Comparison of ENCODE assay signal across 8 cellular contexts in the genomic region with DNA sequence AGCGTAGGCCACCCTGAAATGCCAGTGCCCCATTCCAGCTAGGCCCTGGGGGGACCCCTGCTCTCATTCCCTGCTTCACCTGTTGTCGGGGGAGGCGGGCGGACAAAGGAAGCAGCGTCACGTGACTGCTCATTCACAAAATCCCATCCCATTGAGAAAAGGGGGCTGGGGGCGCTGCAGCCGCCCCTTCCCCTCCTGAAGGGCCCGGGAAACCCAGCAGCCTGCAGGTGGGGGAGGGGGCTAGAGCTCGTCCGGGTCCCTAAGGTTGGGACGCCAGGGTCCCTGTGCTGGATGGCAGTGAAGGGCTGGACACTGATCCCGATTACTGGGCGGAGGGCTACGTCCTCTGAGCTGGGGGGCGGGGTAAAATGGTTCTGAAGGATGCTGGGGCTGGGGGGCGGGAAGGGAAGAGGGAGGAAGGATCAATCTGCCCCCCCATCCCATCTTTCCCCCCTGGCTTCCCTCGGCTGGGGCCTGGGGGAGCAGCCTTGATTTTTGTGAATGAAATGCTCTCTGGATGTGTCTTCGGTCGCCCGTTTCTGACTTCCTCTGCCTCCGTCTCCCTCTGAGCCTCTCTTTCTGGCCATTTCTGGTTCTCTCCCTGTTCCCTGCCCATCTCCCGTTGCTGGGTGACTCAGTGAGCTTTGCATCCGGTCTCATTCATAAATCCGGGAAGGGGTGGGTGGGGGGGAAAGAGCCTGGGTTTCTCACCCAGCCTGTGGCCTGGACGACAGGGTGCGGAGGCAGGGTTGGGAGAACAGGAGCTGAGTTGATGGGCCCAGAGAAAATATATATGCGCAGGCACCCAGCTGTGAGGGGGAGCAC. TPM values are rescaled to one million over a fixed set of nuclear protein-coding genes. Genes with fewer than 3 reads are reported as not detected.
DNase-seq lines count a peak whose midpoint lies in the region; ATAC-seq and TF ChIP-seq lines count a peak whose summit lies in the region.

No MANE protein-coding gene starts in this region.

- no peaks in the 10 kb centered on the region for H3K79me2 ChIP-seq in OCI-LY7 (ENCODE audit: insufficient read depth, low read depth, low read length)

- no TSS peak for BruUV-seq in OCI-LY7 (replicated peaks; lab: Mats Ljungman, UMichigan)

- peaks cover under 1% of the 10 kb centered on the region; the same call in 1 of the 2 replicates for H3K36me3 ChIP-seq in OCI-LY7 (ENCODE audit: insufficient read depth, low read length)
- H3K36me3 ChIP-seq in ectodermal cell (ENCODE audit: control insufficient read depth, insufficient read depth, low read length) = no peaks in the 10 kb centered on the region

- no peaks in the 10 kb centered on the region for H4K20me1 ChIP-seq in OCI-LY7 (ENCODE audit: insufficient read depth, low read length)

- no peak for ATAC-seq in naive thymus-derived CD8-positive, alpha-beta T cell
- no peak for ATAC-seq in HG02610 (IDR thresholded peaks at IDR 0.05; ENCODE audit: unreplicated experiment)

- 2% methylated on average over 27 to 28 of the region's 28 CpGs for WGBS in ectodermal cell, 2 experiments

- H3K4me3 Mint-ChIP-seq in T-helper 1 cell treated with Interleukin-12 subunit alpha and Interleukin-12 subunit beta and Interleukin-4 antibody, amounts not matched to agents 30 μg/mL and 1 μg/mL, for 36 hours = peak overlapping the region; percentile 54
- peak overlapping the region; percentile 19 to 82 (median 70) for H3K4me3 Mint-ChIP-seq in naive thymus-derived CD8-positive, alpha-beta T cell

- peaks cover 37% of the 10 kb centered on the region for H3K27me3 Mint-ChIP-seq in T-helper 1 cell treated with Interleukin-12 subunit alpha and Interleukin-12 subunit beta and Interleukin-4 antibody, amounts not matched to agents 30 μg/mL and 1 μg/mL, for 36 hours (ENCODE audit: low read depth)
- H3K27me3 Mint-ChIP-seq in naive thymus-derived CD8-positive, alpha-beta T cell = peaks cover 10 to 34% (median 24%) of the 10 kb centered on the region in 5 donors

- H3K4me1 Mint-ChIP-seq in T-helper 1 cell treated with Interleukin-12 subunit alpha and Interleukin-12 subunit beta and Interleukin-4 antibody, amounts not matched to agents 30 μg/mL and 1 μg/mL, for 36 hours (ENCODE audit: low read depth) = peaks cover 18% of the 10 kb centered on the region
- H3K4me1 Mint-ChIP-seq in naive thymus-derived CD8-positive, alpha-beta T cell = peaks cover 15 to 29% (median 26%) of the 10 kb centered on the region in 4 donors

- no peak overlapping the region for H2AFZ ChIP-seq in OCI-LY7 (ENCODE audit: low read length)

- peaks cover 43% of the 10 kb centered on the region for H3K27me3 ChIP-seq in ectodermal cell (ENCODE audit: control insufficient read depth, insufficient read depth, low read length, poor library complexity, severe bottlenecking)

- no peaks in the 10 kb centered on the region for H3K9me3 ChIP-seq in OCI-LY7 (ENCODE audit: low read length)
- H3K9me3 ChIP-seq in ectodermal cell (ENCODE audit: control insufficient read depth, low read length) = no peaks in the 10 kb centered on the region

- CTCF ChIA-PET in OCI-LY7 (lab: Charles Lee; ENCODE audit: unreplicated experiment) = no interaction called here

- H3K36me3 Mint-ChIP-seq in T-helper 1 cell treated with Interleukin-12 subunit alpha and Interleukin-12 subunit beta and Interleukin-4 antibody, amounts not matched to agents 30 μg/mL and 1 μg/mL, for 36 hours (ENCODE audit: low read depth) = peaks cover 13% of the 10 kb centered on the region
- H3K36me3 Mint-ChIP-seq in naive thymus-derived CD8-positive, alpha-beta T cell = peaks cover 0 to 22% (median 4%) of the 10 kb centered on the region in 3 donors

- no peak for TF ChIP-seq CTCF in OCI-LY7 (conservative IDR thresholded peaks at IDR 0.05; ENCODE audit: low read length)

- peak overlapping the region; percentile 10; the same call in 1 of the 2 replicates for H3K4me2 ChIP-seq in OCI-LY7 (ENCODE audit: low read length)

- peak overlapping the region; percentile 41 for H3K27ac Mint-ChIP-seq in T-helper 1 cell treated with Interleukin-12 subunit alpha and Interleukin-12 subunit beta and Interleukin-4 antibody, amounts not matched to agents 30 μg/mL and 1 μg/mL, for 36 hours
- peak overlapping the region in 1 of 10 donors; percentile 43 for H3K27ac Mint-ChIP-seq in naive thymus-derived CD8-positive, alpha-beta T cell

- no peak for DNase-seq in T-helper 1 cell
- no peak for DNase-seq in OCI-LY7 (ENCODE audit: low spot score)
- DNase-seq in naive thymus-derived CD8-positive, alpha-beta T cell = no peak
- DNase-seq in stimulated activated CD4-positive, alpha-beta T cell treated with anti-CD3 and anti-CD28 coated beads, Interleukin-4, amount 100 ng/mL, for 24 hours = no peak
- DNase-seq in activated CD4-positive, alpha-beta T cell treated with anti-CD3 and anti-CD28 coated beads, Interleukin-2, amount 50 U/mL, for 1 hour = no peak

- POLR2A ChIA-PET in OCI-LY7 (lab: Charles Lee) = interaction anchor here (0.8 kb wide), 1 partner anchor 14 kb away, joined by 4 read pairs; a partner anchor contains a TSS
- POLR2A ChIA-PET in naive thymus-derived CD8-positive, alpha-beta T cell (lab: Charles Lee) = interaction anchor here (3.7 to 6.4 kb wide), 2 partner anchors 13 to 14 kb away, joined by 19 to 48 read pairs; a partner anchor contains a TSS

- H3K4me1 ChIP-seq in OCI-LY7 (ENCODE audit: insufficient read depth, low read length, poor library complexity, severe bottlenecking) (peaks cover 9% of the 10 kb centered on the region), ectodermal cell (ENCODE audit: control insufficient read depth, insufficient read depth, low read length) (peaks cover 2% of the 10 kb centered on the region)

- intact Hi-C loops in OCI-LY7 (cut with micrococcal nuclease; ENCODE audit: unreplicated experiment) = loop anchor here (2.0 kb wide), 1 partner anchor 15 kb away; a partner anchor contains a TSS

- H3K4me3 ChIP-seq in OCI-LY7 (ENCODE audit: low read depth, low read length, poor library complexity, severe bottlenecking) (no peak overlapping the region), ectodermal cell (ENCODE audit: insufficient read depth, low read depth, low read length) (peak overlapping the region; percentile 70)

- no peaks in the 10 kb centered on the region for H3K9me2 ChIP-seq in OCI-LY7 (ENCODE audit: insufficient read depth, low read length)

- no peak overlapping the region for H3K27ac ChIP-seq in OCI-LY7 (ENCODE audit: low read depth, low read length, poor library complexity, severe bottlenecking)
- H3K27ac ChIP-seq in ectodermal cell (ENCODE audit: insufficient read depth, low read depth, low read length, poor library complexity, severe bottlenecking) = no peak overlapping the region

- H3K9me3 Mint-ChIP-seq in T-helper 1 cell treated with Interleukin-12 subunit alpha and Interleukin-12 subunit beta and Interleukin-4 antibody, amounts not matched to agents 30 μg/mL and 1 μg/mL, for 36 hours = no peaks in the 10 kb centered on the region
- H3K9me3 Mint-ChIP-seq in naive thymus-derived CD8-positive, alpha-beta T cell = no peaks in the 10 kb centered on the region

RNA-seq across cellular contexts. Expression of a gene that starts 0.8 kb away (rescaled TPM):
- total RNA-seq in OCI-LY7 (2014; rRNA removed; shearing (Covaris generic)) = 0.09 and 1.0 TPM in 2 replicates
- total RNA-seq in OCI-LY7 (2022) = 2.1 and 3.0 TPM in 2 replicates
- 2.3 TPM for polyA plus RNA-seq in ectodermal cell (2013, experiment 1 of 4)
- polyA plus RNA-seq in ectodermal cell (2013, experiment 2 of 4) = 2.3 TPM
- polyA plus RNA-seq in ectodermal cell (2013, experiment 3 of 4) = 1.2 TPM
- polyA plus RNA-seq in ectodermal cell (2013, experiment 4 of 4) = 2.1 TPM
- total RNA-seq in naive thymus-derived CD8-positive, alpha-beta T cell = 1 to 10 TPM; 1.8 to 2.6 TPM
- under 1 TPM in 2 of 3 donors, not detected in 1; 0.02 to 0.16 TPM for polyA plus RNA-seq in naive thymus-derived CD8-positive, alpha-beta T cell

RNA-seq across cellular contexts. Expression of a gene that starts 1.5 kb away (rescaled TPM):
- total RNA-seq in OCI-LY7 (2014; rRNA removed; shearing (Covaris generic)) = not detected in 2 replicates
- 0.74 TPM in 1 of 2 replicates, not detected in the other for total RNA-seq in OCI-LY7 (2022)
- 2.6 TPM for polyA plus RNA-seq in ectodermal cell (2013, experiment 1 of 4)
- 0.87 TPM for polyA plus RNA-seq in ectodermal cell (2013, experiment 2 of 4)
- polyA plus RNA-seq in ectodermal cell (2013, experiment 3 of 4) = 1.3 TPM
- 1.9 TPM for polyA plus RNA-seq in ectodermal cell (2013, experiment 4 of 4)
- total RNA-seq in naive thymus-derived CD8-positive, alpha-beta T cell = not detected
- polyA plus RNA-seq in naive thymus-derived CD8-positive, alpha-beta T cell = not detected

RNA-seq across cellular contexts. Expression of a gene that starts 13.6 kb away (rescaled TPM):
- 21.9 and 32.8 TPM in 2 replicates for total RNA-seq in OCI-LY7 (2014; rRNA removed; shearing (Covaris generic))
- total RNA-seq in OCI-LY7 (2022) = 30.4 and 31.1 TPM in 2 replicates
- 7.6 TPM for polyA plus RNA-seq in ectodermal cell (2013, experiment 1 of 4)
- polyA plus RNA-seq in ectodermal cell (2013, experiment 2 of 4) = 6.6 TPM
- polyA plus RNA-seq in ectodermal cell (2013, experiment 3 of 4) = 8.9 TPM
- 9.8 TPM for polyA plus RNA-seq in ectodermal cell (2013, experiment 4 of 4)
- total RNA-seq in naive thymus-derived CD8-positive, alpha-beta T cell = 10 to 100 TPM; 39.6 to 45.0 TPM
- 10 to 100 TPM; 12.6 to 15.5 (median 15.4) TPM for polyA plus RNA-seq in naive thymus-derived CD8-positive, alpha-beta T cell

RNA-seq across cellular contexts. Expression of a gene that starts 14.9 kb away (rescaled TPM):
- total RNA-seq in OCI-LY7 (2014; rRNA removed; shearing (Covaris generic)) = 224 and 238 TPM in 2 replicates
- 158 and 169 TPM in 2 replicates for total RNA-seq in OCI-LY7 (2022)
- 205 TPM for polyA plus RNA-seq in ectodermal cell (2013, experiment 1 of 4)
- 185 TPM for polyA plus RNA-seq in ectodermal cell (2013, experiment 2 of 4)
- 182 TPM for polyA plus RNA-seq in ectodermal cell (2013, experiment 3 of 4)
- polyA plus RNA-seq in ectodermal cell (2013, experiment 4 of 4) = 198 TPM
- total RNA-seq in naive thymus-derived CD8-positive, alpha-beta T cell = 10 to 100 TPM; 73.8 to 80.7 TPM
- 100 to 1,000 TPM; 137 to 139 (median 137) TPM for polyA plus RNA-seq in naive thymus-derived CD8-positive, alpha-beta T cell

RNA-seq across cellular contexts. Expression of a gene that starts 36.7 kb away (rescaled TPM):
- not detected in 2 replicates for total RNA-seq in OCI-LY7 (2014; rRNA removed; shearing (Covaris generic))
- not detected in 2 replicates for total RNA-seq in OCI-LY7 (2022)
- polyA plus RNA-seq in ectodermal cell (2013, experiment 1 of 4) = 0.17 TPM
- polyA plus RNA-seq in ectodermal cell (2013, experiment 2 of 4) = 0.41 TPM
- polyA plus RNA-seq in ectodermal cell (2013, experiment 3 of 4) = 0.43 TPM
- polyA plus RNA-seq in ectodermal cell (2013, experiment 4 of 4) = 0.24 TPM
- not detected for total RNA-seq in naive thymus-derived CD8-positive, alpha-beta T cell
- under 1 TPM in 1 of 3 donors, not detected in 2; 0.07 TPM for polyA plus RNA-seq in naive thymus-derived CD8-positive, alpha-beta T cell
